1 cellular context compared by ENCODE assay signal in genomic region chr2:85119900-85120299, GRCh38.
TF ChIP-seq lines count a peak whose summit lies in the region.

No MANE protein-coding gene starts in this region.

TF ChIP-seq in WTC11, 78 proteins besides CTCF, POLR2A, EP300 and RAD21 (continued from another document):
- TF ChIP-seq FOXK1 (CRISPR knock-in tag; IDR thresholded peaks at IDR 0.05): peak; percentile 71; the same call in 1 of the 2 replicates
- no peak for TF ChIP-seq FOXJ3 (CRISPR knock-in tag; IDR thresholded peaks at IDR 0.05; ENCODE audit: borderline replicate concordance)
- TF ChIP-seq USF2 (CRISPR knock-in tag; IDR thresholded peaks at IDR 0.05): no peak
- TF ChIP-seq PREB (CRISPR knock-in tag; IDR thresholded peaks at IDR 0.05; ENCODE audit: borderline replicate concordance): no peak
- peak; percentile 40; the same call in 1 of the 2 replicates for TF ChIP-seq FOXP4 (CRISPR knock-in tag; IDR thresholded peaks at IDR 0.05)
- peak; percentile 87 for TF ChIP-seq MYBL2 (CRISPR knock-in tag; IDR thresholded peaks at IDR 0.05)
- TF ChIP-seq CREM (CRISPR knock-in tag; IDR thresholded peaks at IDR 0.05): 0 out of 2 replicates have a peak, but pooled peaks have one; percentile 33
- TF ChIP-seq NFYB (CRISPR knock-in tag; conservative IDR thresholded peaks at IDR 0.05; ENCODE audit: low read depth): no peak
- no peak for TF ChIP-seq PRDM15 (CRISPR knock-in tag; IDR thresholded peaks at IDR 0.05)
- TF ChIP-seq JUN (CRISPR knock-in tag; IDR thresholded peaks at IDR 0.05): no peak
- no peak for TF ChIP-seq TEAD4 (CRISPR knock-in tag; IDR thresholded peaks at IDR 0.05)
- TF ChIP-seq MAX (CRISPR knock-in tag; IDR thresholded peaks at IDR 0.05): 0 out of 2 replicates have a peak, but pooled peaks have one; percentile 17
- no peak for TF ChIP-seq RORB (CRISPR knock-in tag; IDR thresholded peaks at IDR 0.05)
- no peak for TF ChIP-seq SMAD4 (CRISPR knock-in tag; IDR thresholded peaks at IDR 0.05)
- no peak for TF ChIP-seq E2F4 (CRISPR knock-in tag; IDR thresholded peaks at IDR 0.05; ENCODE audit: borderline replicate concordance, low read depth)
- TF ChIP-seq ZNF423 (CRISPR knock-in tag; IDR thresholded peaks at IDR 0.05): 0 out of 2 replicates have a peak, but pooled peaks have one; percentile 10
- no peak for TF ChIP-seq NR3C1 (CRISPR knock-in tag; conservative IDR thresholded peaks at IDR 0.05; ENCODE audit: low read depth)
- TF ChIP-seq NFE2L1 (CRISPR knock-in tag; IDR thresholded peaks at IDR 0.05): no peak
- TF ChIP-seq GABPB1 (CRISPR knock-in tag; IDR thresholded peaks at IDR 0.05): no peak
- no peak for TF ChIP-seq USF1 (CRISPR knock-in tag; IDR thresholded peaks at IDR 0.05)
- TF ChIP-seq ZNF425 (CRISPR knock-in tag; conservative IDR thresholded peaks at IDR 0.05): no peak
- TF ChIP-seq ETV6 (CRISPR knock-in tag; IDR thresholded peaks at IDR 0.05): 0 out of 2 replicates have a peak, but pooled peaks have one; percentile 26
